ENCODE assay signal across 8 cellular contexts in the genomic region with DNA sequence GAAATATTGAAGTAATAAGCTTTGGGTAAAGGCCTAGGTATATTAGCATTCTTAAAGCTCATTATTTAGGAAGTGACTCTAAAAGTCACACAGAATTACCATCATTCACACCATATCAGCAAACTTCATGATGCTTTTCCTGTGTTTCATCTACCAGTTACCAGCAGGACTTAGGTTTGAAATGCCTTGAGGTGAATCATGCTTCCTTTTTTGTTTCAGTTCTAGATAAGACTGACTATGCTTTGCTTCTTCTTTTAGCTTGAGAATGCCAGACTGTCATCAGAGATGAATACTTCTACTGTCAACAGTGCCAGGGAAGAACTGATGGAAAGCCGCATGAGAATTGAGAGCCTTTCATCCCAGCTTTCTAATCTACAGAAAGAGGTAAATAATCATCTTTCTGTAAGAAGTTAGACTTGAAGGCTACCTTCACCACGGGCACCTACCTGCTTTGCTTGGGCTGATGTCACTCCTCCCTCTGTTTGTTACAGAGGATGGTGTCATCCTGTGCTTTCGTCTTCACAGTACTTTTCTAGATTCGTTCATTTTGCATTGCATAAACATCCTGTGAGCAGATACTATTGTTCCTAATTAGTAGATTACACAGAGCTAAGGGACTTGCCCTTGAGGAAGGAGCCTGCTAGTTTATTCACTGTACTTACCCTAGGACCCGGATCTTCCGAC. TPM values are rescaled to one million over a fixed set of nuclear protein-coding genes. Genes with fewer than 3 reads are reported as not detected.
DNase-seq lines count a peak whose midpoint lies in the region; ATAC-seq and TF ChIP-seq lines count a peak whose summit lies in the region.

No MANE protein-coding gene starts in this region.

- DNase-seq in AG08395 (ENCODE audit: low spot score): peak; percentile 31
- peak; percentile 37 to 54 for DNase-seq in activated T-cell treated with anti-CD3 and anti-CD28 coated beads, Interleukin-2, amount 50 U/mL, for 48 hours
- no peak for DNase-seq in left lung
- DNase-seq in NAMALWA (ENCODE audit: low spot score): no peak
- no peak for DNase-seq in nephron progenitor cell
- no peak for DNase-seq in 8988T

- H3K36me3 ChIP-seq in left lung: peaks cover 0 to 6% of the 10 kb centered on the region in 2 donors

- H3K4me1 Mint-ChIP-seq in nephron progenitor cell: no peaks in the 10 kb centered on the region

- no peaks in the 10 kb centered on the region for H3K9me3 ChIP-seq in left lung

- ATAC-seq in HG02973 (IDR thresholded peaks at IDR 0.05; ENCODE audit: unreplicated experiment) (peak; percentile 68), left lung (peak; percentile 38), HG02970 (IDR thresholded peaks at IDR 0.05; ENCODE audit: low FRiP score, unreplicated experiment) (no peak)

- intact Hi-C loops in left lung (cut with DNase I): no loop called here

- H3K4me3 Mint-ChIP-seq in nephron progenitor cell: no peak overlapping the region

- peaks cover 0 to 71% of the 10 kb centered on the region in 2 donors for H3K4me1 ChIP-seq in left lung

- H3K27ac Mint-ChIP-seq in nephron progenitor cell: no peak overlapping the region

- no peak for TF ChIP-seq CTCF in left lung (IDR thresholded peaks at IDR 0.05)
- TF ChIP-seq CTCF in nephron progenitor cell (IDR thresholded peaks at IDR 0.05): no peak

- H3K27me3 ChIP-seq in left lung: no peaks in the 10 kb centered on the region

- H3K36me3 Mint-ChIP-seq in nephron progenitor cell (ENCODE audit: low read depth): peaks cover 76% of the 10 kb centered on the region

- peak overlapping the region in 1 of 2 donors; percentile 24 for H3K4me3 ChIP-seq in left lung

- no peaks in the 10 kb centered on the region for H3K27me3 Mint-ChIP-seq in nephron progenitor cell (ENCODE audit: low read depth, poor library complexity)

- H3K27ac ChIP-seq in left lung: peak overlapping the region; percentile 57 to 94

- H3K9me3 Mint-ChIP-seq in nephron progenitor cell: no peaks in the 10 kb centered on the region

RNA-seq across cellular contexts. Expression of a gene that starts 34.7 kb away (rescaled TPM):
- 10 to 100 TPM; 23.2 to 27.1 TPM for total RNA-seq in left lung

Comparison
In these comparisons a context has a peak if more than half of its experiments do, and no peak if none do; other contexts are left out.
1. DNase-seq: peak in AG08395 (single experiment) and activated T-cell treated with anti-CD3 and anti-CD28 coated beads, Interleukin-2, amount 50 U/mL, for 48 hours (2 of 2); none in left lung (0 of 2), NAMALWA (single experiment), nephron progenitor cell (single experiment) and 8988T (single experiment).